In genomic region chr21:36478941-36479340, GRCh38 we compare ENCODE assay signal across 9 cellular contexts. TPM values are rescaled to one million over a fixed set of nuclear protein-coding genes. Genes with fewer than 3 reads are reported as not detected.
A peak's percentile ranks its signal among the peaks of the same experiment; 100 is the strongest.
DNase-seq lines count a peak whose midpoint lies in the region; TF ChIP-seq lines count a peak whose summit lies in the region.
"Had no signal": no experiment of that assay in that cellular context is flagged by ENCODE, and none has a peak within 500 bp of the region (broad histone marks: within the 10 kb centered on the region; RNA-seq: fewer than 3 reads in every experiment).

No MANE protein-coding gene starts in this region.

- no peaks in the 10 kb centered on the region; the same call in 1 of the 2 replicates for H3F3A ChIP-seq in PC-9 (ENCODE audit: insufficient read depth, low read depth)

- no CpG with 5 or more reads among the region's 7 CpGs for WGBS in trophoblast cell (ENCODE audit: extremely low coverage, insufficient coverage, insufficient read length)

- CTCF ChIA-PET in PC-9 (lab: Charles Lee): interaction anchor here (0.7 kb wide), 1 partner anchor 19 kb away, joined by 4 read pairs; no protein-coding TSS in a partner anchor

- H3K9me2 ChIP-seq in PC-9 (ENCODE audit: insufficient read depth): no peaks in the 10 kb centered on the region

- H2BK5ac ChIP-seq in trophoblast cell (ENCODE audit: low read depth, low read length, poor library complexity): peak overlapping the region; percentile 32

- peak overlapping the region; percentile 38 for H2BK12ac ChIP-seq in trophoblast cell (ENCODE audit: low read length)

- H2AFZ ChIP-seq in PC-9 (no peak overlapping the region), trophoblast cell (ENCODE audit: insufficient read depth, low read length, poor library complexity) (peak overlapping the region; percentile 21)

- H3K14ac ChIP-seq in trophoblast cell (ENCODE audit: low read length): peak overlapping the region; percentile 12

- H3K23ac ChIP-seq in trophoblast cell (ENCODE audit: low read length): no peak overlapping the region

- peaks cover 12% of the 10 kb centered on the region for H3K4me1 ChIP-seq in PC-9 (replicated peaks; ENCODE audit: insufficient read depth)
- peaks cover 16 to 24% of the 10 kb centered on the region in 2 experiments for H3K4me1 ChIP-seq in trophoblast cell (ENCODE audit: control insufficient read depth in 1 of 2, insufficient read depth in 2 of 2, low read length in 2 of 2)
- peaks cover 10% of the 10 kb centered on the region for H3K4me1 ChIP-seq in left ventricle myocardium inferior

- no peaks in the 10 kb centered on the region for H3K9me3 ChIP-seq in PC-9 (ENCODE audit: insufficient read depth, low read depth)
- H3K9me3 ChIP-seq in trophoblast cell (ENCODE audit: insufficient read depth, low read depth, low read length): peaks cover 5% of the 10 kb centered on the region
- H3K9me3 ChIP-seq in left ventricle myocardium inferior (replicated peaks): no peaks in the 10 kb centered on the region

- no TSS peak for BruUV-seq in PC-9 (replicated peaks; lab: Mats Ljungman, UMichigan)

- peak overlapping the region; percentile 45 for H2BK120ac ChIP-seq in trophoblast cell (ENCODE audit: insufficient read depth, low read length, poor library complexity)

- H3K4me3 ChIP-seq in PC-9 (no peak overlapping the region), fibroblast of villous mesenchyme (ENCODE audit: low read depth, low read length) (no peak overlapping the region), trophoblast cell (ENCODE audit: low read depth, low read length) (no peak overlapping the region), left ventricle myocardium inferior (no peak overlapping the region)

- TF ChIP-seq CTCF in PC-9 (conservative IDR thresholded peaks at IDR 0.05) (no peak), fibroblast of villous mesenchyme (IDR thresholded peaks at IDR 0.05; ENCODE audit: insufficient read depth, low read depth, low read length) (peak; percentile 44), left ventricle myocardium inferior (IDR thresholded peaks at IDR 0.05; ENCODE audit: borderline replicate concordance) (no peak)

- DNase-seq in GM03348 (ENCODE audit: low spot score) (peak; percentile 65), PC-9 (no peak), fibroblast of villous mesenchyme (ENCODE audit: low read depth) (peak; percentile 8), trophoblast cell (peak in 1 of 2 donors; percentile 51), left ventricle myocardium inferior (no peak), NCI-H2196 treated with DMSO at 0.1 percent for 48 hours (lab: John Stamatoyannopoulos, UW; ENCODE audit: unreplicated experiment) (no peak)
- no peak for DNase-seq in stimulated activated CD8-positive, alpha-beta memory T cell treated with anti-CD3 and anti-CD28 coated beads, Interleukin-4, amount 100 ng/mL, for 48 hours
- no peak for DNase-seq in stimulated activated CD4-positive, alpha-beta T cell treated with anti-CD3 and anti-CD28 coated beads, Interleukin-4, amount 100 ng/mL, for 1 hour
- DNase-seq: stimulated activated naive CD8-positive, alpha-beta T cell treated with anti-CD3 and anti-CD28 coated beads, Interleukin-15, amount 100 ng/mL, for 72 hours had no signal

- H3K27me3 ChIP-seq in PC-9 (ENCODE audit: insufficient read depth, low read depth) (no peaks in the 10 kb centered on the region), trophoblast cell (ENCODE audit: insufficient read depth, low read length) (no peaks in the 10 kb centered on the region), left ventricle myocardium inferior (ENCODE audit: low read depth) (no peaks in the 10 kb centered on the region)

- H4K20me1 ChIP-seq in PC-9 (ENCODE audit: insufficient read depth): no peaks in the 10 kb centered on the region

- H3K4me2 ChIP-seq in PC-9: peak overlapping the region; percentile 53
- H3K4me2 ChIP-seq in trophoblast cell (ENCODE audit: low read length): no peak overlapping the region

- H4K91ac ChIP-seq in trophoblast cell (ENCODE audit: low read depth, low read length): peak overlapping the region; percentile 78

- no peak overlapping the region for H3K9ac ChIP-seq in trophoblast cell (ENCODE audit: low read length)

- H3K27ac ChIP-seq in PC-9: no peak overlapping the region
- peak overlapping the region; percentile 84 for H3K27ac ChIP-seq in trophoblast cell (ENCODE audit: low read depth, low read length)
- no peak overlapping the region for H3K27ac ChIP-seq in left ventricle myocardium inferior (replicated peaks)

- H3K18ac ChIP-seq in trophoblast cell (ENCODE audit: low read length): peak overlapping the region; percentile 46

- intact Hi-C loops in PC-9 (cut with micrococcal nuclease; ENCODE audit: unreplicated experiment): loop anchor here (1.0 kb wide), 1 partner anchor 49 kb away; no protein-coding TSS in a partner anchor
- intact Hi-C loops in left ventricle myocardium inferior (cut with micrococcal nuclease): no loop called here

- no peaks in the 10 kb centered on the region for H3K36me3 ChIP-seq in PC-9 (ENCODE audit: low read depth)
- H3K36me3 ChIP-seq in trophoblast cell (ENCODE audit: control insufficient read depth in 1 of 2, insufficient read depth in 2 of 2, low read length in 2 of 2): no peaks in the 10 kb centered on the region
- no peaks in the 10 kb centered on the region for H3K36me3 ChIP-seq in left ventricle myocardium inferior

- peak overlapping the region; percentile 44 for H4K8ac ChIP-seq in trophoblast cell (ENCODE audit: low read depth, low read length)

- no peak overlapping the region for H4K12ac ChIP-seq in trophoblast cell (ENCODE audit: low read depth, low read length)

- H3K4ac ChIP-seq in trophoblast cell (ENCODE audit: low read depth, low read length): peak overlapping the region; percentile 25

- H3K79me2 ChIP-seq in PC-9 (ENCODE audit: low read depth) (no peaks in the 10 kb centered on the region), trophoblast cell (ENCODE audit: control insufficient read depth, insufficient read depth, low read length, poor library complexity) (no peaks in the 10 kb centered on the region)

- POLR2A ChIA-PET in PC-9 (lab: Charles Lee; ENCODE audit: unreplicated experiment): interaction anchor here (0.5 to 1.2 kb wide), 2 partner anchors 24 to 49 kb away, joined by 3 to 6 read pairs; no protein-coding TSS in a partner anchor

- H2AK5ac ChIP-seq in trophoblast cell (ENCODE audit: low read length): peak overlapping the region; percentile 13

- peaks cover 19% of the 10 kb centered on the region for H3K79me1 ChIP-seq in trophoblast cell (ENCODE audit: low read length)

RNA-seq across cellular contexts. Expression of gene CLDN14, which starts 1.0 kb away (rescaled TPM):
- total RNA-seq in PC-9 (2021) (not detected in 2 replicates), fibroblast of villous mesenchyme (under 0.01 TPM in 1 of 2 replicates, not detected in the other), left ventricle myocardium inferior (not detected)
- polyA plus RNA-seq in trophoblast cell (2013): 0.06 and 0.10 TPM in 2 replicates

Comparison
In these comparisons a context has a peak if more than half of its experiments do, and no peak if none do; other contexts are left out.
1. DNase-seq: peak in GM03348 (single experiment) and fibroblast of villous mesenchyme (single experiment); none in PC-9 (0 of 2), stimulated activated CD8-positive, alpha-beta memory T cell treated with anti-CD3 and anti-CD28 coated beads, Interleukin-4, amount 100 ng/mL, for 48 hours (single experiment), left ventricle myocardium inferior (single experiment), NCI-H2196 treated with DMSO at 0.1 percent for 48 hours (single experiment) and stimulated activated CD4-positive, alpha-beta T cell treated with anti-CD3 and anti-CD28 coated beads, Interleukin-4, amount 100 ng/mL, for 1 hour (single experiment).